Comparison of ENCODE assay signal across 1 cellular context in the genomic region with DNA sequence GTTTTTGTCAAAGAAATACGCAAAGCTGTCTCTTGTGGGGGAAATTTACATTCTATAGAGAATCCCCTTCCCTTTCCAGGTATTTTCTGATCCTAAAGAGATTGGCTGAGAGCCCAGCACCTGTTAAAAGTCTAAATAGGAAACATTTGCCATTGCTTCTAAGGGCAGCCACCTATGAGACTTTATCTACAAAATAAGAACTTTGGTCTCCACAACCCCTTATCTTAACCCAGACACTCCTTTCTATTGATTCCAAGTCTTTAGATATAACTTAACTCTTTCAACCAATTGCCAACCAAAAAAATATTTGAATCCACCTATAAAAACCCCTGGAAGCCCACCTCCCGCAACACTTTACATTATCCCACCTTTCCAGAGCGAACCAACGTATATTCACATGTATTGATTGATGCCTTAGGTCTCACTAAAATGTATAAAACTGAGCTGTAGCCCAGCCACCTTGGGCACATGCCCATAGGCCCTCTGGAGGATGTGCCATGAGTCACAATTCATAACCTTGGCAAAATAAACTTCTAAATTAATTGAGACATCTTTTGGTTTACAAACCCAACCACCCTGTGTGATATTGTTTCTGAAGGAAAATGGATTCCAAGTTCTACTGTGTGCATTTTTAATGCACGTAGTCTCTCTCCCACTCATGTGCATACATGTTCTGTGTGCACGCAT.
TF ChIP-seq lines count a peak whose summit lies in the region.

No MANE protein-coding gene starts in this region.

TF ChIP-seq in GM23338, 12 proteins besides CTCF, POLR2A, EP300 and RAD21 (continued from another document):
- TF ChIP-seq, protein P1, sequence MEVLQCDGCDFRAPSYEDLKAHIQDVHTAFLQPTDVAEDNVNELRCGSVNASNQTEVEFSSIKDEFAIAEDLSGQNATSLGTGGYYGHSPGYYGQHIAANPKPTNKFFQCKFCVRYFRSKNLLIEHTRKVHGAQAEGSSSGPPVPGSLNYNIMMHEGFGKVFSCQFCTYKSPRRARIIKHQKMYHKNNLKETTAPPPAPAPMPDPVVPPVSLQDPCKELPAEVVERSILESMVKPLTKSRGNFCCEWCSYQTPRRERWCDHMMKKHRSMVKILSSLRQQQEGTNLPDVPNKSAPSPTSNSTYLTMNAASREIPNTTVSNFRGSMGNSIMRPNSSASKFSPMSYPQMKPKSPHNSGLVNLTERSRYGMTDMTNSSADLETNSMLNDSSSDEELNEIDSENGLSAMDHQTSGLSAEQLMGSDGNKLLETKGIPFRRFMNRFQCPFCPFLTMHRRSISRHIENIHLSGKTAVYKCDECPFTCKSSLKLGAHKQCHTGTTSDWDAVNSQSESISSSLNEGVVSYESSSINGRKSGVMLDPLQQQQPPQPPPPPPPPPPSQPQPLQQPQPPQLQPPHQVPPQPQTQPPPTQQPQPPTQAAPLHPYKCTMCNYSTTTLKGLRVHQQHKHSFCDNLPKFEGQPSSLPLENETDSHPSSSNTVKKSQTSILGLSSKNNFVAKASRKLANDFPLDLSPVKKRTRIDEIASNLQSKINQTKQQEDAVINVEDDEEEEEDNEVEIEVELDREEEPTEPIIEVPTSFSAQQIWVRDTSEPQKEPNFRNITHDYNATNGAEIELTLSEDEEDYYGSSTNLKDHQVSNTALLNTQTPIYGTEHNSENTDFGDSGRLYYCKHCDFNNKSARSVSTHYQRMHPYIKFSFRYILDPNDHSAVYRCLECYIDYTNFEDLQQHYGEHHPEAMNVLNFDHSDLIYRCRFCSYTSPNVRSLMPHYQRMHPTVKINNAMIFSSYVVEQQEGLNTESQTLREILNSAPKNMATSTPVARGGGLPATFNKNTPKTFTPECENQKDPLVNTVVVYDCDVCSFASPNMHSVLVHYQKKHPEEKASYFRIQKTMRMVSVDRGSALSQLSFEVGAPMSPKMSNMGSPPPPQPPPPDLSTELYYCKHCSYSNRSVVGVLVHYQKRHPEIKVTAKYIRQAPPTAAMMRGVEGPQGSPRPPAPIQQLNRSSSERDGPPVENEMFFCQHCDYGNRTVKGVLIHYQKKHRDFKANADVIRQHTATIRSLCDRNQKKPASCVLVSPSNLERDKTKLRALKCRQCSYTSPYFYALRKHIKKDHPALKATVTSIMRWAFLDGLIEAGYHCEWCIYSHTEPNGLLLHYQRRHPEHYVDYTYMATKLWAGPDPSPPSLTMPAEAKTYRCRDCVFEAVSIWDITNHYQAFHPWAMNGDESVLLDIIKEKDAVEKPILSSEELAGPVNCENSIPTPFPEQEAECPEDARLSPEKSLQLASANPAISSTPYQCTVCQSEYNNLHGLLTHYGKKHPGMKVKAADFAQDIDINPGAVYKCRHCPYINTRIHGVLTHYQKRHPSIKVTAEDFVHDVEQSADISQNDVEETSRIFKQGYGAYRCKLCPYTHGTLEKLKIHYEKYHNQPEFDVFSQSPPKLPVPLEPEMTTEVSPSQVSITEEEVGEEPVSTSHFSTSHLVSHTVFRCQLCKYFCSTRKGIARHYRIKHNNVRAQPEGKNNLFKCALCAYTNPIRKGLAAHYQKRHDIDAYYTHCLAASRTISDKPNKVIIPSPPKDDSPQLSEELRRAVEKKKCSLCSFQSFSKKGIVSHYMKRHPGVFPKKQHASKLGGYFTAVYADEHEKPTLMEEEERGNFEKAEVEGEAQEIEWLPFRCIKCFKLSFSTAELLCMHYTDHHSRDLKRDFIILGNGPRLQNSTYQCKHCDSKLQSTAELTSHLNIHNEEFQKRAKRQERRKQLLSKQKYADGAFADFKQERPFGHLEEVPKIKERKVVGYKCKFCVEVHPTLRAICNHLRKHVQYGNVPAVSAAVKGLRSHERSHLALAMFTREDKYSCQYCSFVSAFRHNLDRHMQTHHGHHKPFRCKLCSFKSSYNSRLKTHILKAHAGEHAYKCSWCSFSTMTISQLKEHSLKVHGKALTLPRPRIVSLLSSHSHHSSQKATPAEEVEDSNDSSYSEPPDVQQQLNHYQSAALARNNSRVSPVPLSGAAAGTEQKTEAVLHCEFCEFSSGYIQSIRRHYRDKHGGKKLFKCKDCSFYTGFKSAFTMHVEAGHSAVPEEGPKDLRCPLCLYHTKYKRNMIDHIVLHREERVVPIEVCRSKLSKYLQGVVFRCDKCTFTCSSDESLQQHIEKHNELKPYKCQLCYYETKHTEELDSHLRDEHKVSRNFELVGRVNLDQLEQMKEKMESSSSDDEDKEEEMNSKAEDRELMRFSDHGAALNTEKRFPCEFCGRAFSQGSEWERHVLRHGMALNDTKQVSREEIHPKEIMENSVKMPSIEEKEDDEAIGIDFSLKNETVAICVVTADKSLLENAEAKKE (CRISPR knock-in tag; IDR thresholded peaks at IDR 0.05): no peak
